9 cellular contexts compared by ENCODE assay signal in the genomic region with DNA sequence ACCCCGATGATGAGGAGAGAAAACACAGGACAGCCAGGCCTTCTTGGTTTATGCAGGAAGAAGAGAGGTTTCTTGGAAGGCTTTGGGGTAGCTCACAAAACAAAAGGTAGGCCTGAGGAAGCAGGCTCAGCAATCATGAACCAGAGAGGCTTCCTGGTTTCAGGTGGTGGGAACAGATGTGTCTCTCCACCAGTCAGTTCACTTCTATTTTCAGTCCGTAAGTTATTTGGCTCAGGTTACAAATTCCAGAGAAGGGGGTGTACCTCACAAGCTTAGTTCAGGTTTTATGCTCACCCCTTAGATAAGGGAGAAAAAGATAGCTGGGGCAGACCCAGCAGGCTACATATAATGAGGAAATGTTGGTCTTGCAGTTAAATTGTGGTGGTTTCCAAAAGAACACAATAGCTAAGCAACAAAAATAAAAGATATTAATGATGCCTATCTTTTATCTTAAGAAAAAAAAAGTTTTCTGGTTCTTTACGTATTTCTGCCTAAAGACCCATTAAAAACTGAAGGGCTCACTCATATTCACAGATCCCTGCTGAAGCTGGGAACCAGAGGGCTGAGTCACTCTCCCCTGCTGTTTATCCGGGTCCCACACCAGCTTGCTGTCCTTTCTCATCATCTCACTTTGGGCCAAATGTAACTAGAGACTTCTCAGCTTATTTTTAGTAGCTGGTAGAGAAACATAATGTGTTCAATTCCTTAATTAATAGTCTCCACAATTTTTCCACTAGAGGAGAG.
DNase-seq lines count a peak whose midpoint lies in the region; ATAC-seq lines count a peak whose summit lies in the region.
"Had no signal": no experiment of that assay in that cellular context is flagged by ENCODE, and none has a peak within 500 bp of the region (broad histone marks: within the 10 kb centered on the region; RNA-seq: fewer than 3 reads in every experiment).

No MANE protein-coding gene starts in this region.

- DNase-seq in Daoy (ENCODE audit: low read depth) = peak; percentile 69
- DNase-seq in NCI-H460 (ENCODE audit: extremely low read depth, low read depth) = peak; percentile 26
- DNase-seq in fibroblast of gingiva (ENCODE audit: low read depth) = peak; percentile 51
- peak; percentile 73 for DNase-seq in non-pigmented ciliary epithelial cell (ENCODE audit: low read depth)
- no peak for DNase-seq in T-helper 9 cell
- DNase-seq in NK-92 treated with Interleukin-12 subunit alpha and Interleukin-12 subunit beta, amount 100 ng/mL, for 24 hours (lab: John Stamatoyannopoulos, UW) = no peak
- DNase-seq: NCI-H748 treated with DMSO at 0.1 percent for 48 hours had no signal

- ATAC-seq in GM18498 (IDR thresholded peaks at IDR 0.05; ENCODE audit: unreplicated experiment) (no peak), HG02981 (IDR thresholded peaks at IDR 0.05; ENCODE audit: unreplicated experiment) (no peak)

Comparison
In these comparisons a context has a peak if more than half of its experiments do, and no peak if none do; other contexts are left out.
1. DNase-seq: peak in Daoy (single experiment), NCI-H460 (single experiment), fibroblast of gingiva (single experiment) and non-pigmented ciliary epithelial cell (single experiment); none in T-helper 9 cell (single experiment) and NK-92 treated with Interleukin-12 subunit alpha and Interleukin-12 subunit beta, amount 100 ng/mL, for 24 hours (single experiment).